21 cellular contexts compared by ENCODE assay signal in the genomic region with DNA sequence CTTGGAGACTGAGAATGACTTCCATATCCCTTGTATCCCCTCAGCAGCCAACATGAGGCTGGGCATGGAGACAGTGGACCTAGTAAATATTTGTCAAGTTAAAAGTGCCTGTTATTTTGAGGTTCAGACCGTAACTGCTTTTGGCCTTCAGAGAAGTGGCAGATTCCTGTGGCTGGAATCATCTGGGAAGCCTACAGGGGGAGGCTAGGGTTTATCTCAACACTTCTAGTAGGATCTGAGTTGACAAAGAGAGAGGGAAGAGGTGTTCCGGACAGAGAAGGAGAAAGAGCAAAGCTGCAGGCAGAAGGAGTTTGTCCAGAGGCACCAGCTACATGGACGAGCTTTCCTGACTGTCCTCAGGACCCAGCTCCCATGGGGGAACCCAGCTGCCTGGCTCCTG. TPM values are rescaled to one million over a fixed set of nuclear protein-coding genes. Genes with fewer than 3 reads are reported as not detected.
DNase-seq lines count a peak whose midpoint lies in the region; ATAC-seq and TF ChIP-seq lines count a peak whose summit lies in the region.
"Had no signal": no experiment of that assay in that cellular context is flagged by ENCODE, and none has a peak within 500 bp of the region (broad histone marks: within the 10 kb centered on the region; RNA-seq: fewer than 3 reads in every experiment).

No MANE protein-coding gene starts in this region.

- TF ChIP-seq CTCF in AG10803 (conservative IDR thresholded peaks at IDR 0.05; ENCODE audit: low read length) (no peak), ascending aorta (IDR thresholded peaks at IDR 0.05) (no peak), lower lobe of right lung (IDR thresholded peaks at IDR 0.05) (no peak), suprapubic skin (IDR thresholded peaks at IDR 0.05) (no peak)

- intact Hi-C loops in ascending aorta (cut with DNase I): no loop called here
- intact Hi-C loops in lower lobe of right lung (cut with DNase I): no loop called here

- H3K4me1 ChIP-seq in ascending aorta (peaks cover 12 to 24% of the 10 kb centered on the region in 2 donors), lower lobe of right lung (peaks cover 5% of the 10 kb centered on the region), suprapubic skin (peaks cover 24% of the 10 kb centered on the region)

- DNase-seq in AG10803 (ENCODE audit: low read depth): peak; percentile 38
- no peak for DNase-seq in ascending aorta (ENCODE audit: low spot score in 2 of 2)
- DNase-seq in lower lobe of right lung: no peak
- no peak for DNase-seq in suprapubic skin (ENCODE audit: low spot score in 2 of 2)
- DNase-seq in activated T-cell treated with anti-CD3 and anti-CD28 coated beads for 4 hours: no peak
- DNase-seq: DND-41; GDM1; H7; NCI-H1105; NCI-H1694 treated with DMSO at 0.1 percent for 48 hours; NCI-H226; NCI-H69; NK-92 treated with Interleukin-12 subunit alpha and Interleukin-12 subunit beta, amount 100 ng/mL, for 24 hours; RPMI8226; SIG-M5 had no signal

- H3K27me3 ChIP-seq in ascending aorta (no peaks in the 10 kb centered on the region), lower lobe of right lung (ENCODE audit: low read depth) (no peaks in the 10 kb centered on the region), suprapubic skin (no peaks in the 10 kb centered on the region)

- TF ChIP-seq POLR2A in suprapubic skin (IDR thresholded peaks at IDR 0.05): no peak

- H3K27ac ChIP-seq in ascending aorta: peak overlapping the region; percentile 94 to 96
- H3K27ac ChIP-seq in lower lobe of right lung: peak overlapping the region; percentile 53
- peak overlapping the region; percentile 71 for H3K27ac ChIP-seq in suprapubic skin
- H3K27ac ChIP-seq: C4-2B had no signal

- WGBS in suprapubic skin: 75% methylated on average over 3 of the region's 3 CpGs

- TF ChIP-seq EP300 in suprapubic skin (IDR thresholded peaks at IDR 0.05): no peak

- no peaks in the 10 kb centered on the region for H3K36me3 ChIP-seq in ascending aorta
- no peaks in the 10 kb centered on the region for H3K36me3 ChIP-seq in lower lobe of right lung
- no peaks in the 10 kb centered on the region for H3K36me3 ChIP-seq in suprapubic skin

- ATAC-seq in lower lobe of right lung: peak in 1 of 2 donors; percentile 10
- no peak for ATAC-seq in HG02870 (IDR thresholded peaks at IDR 0.05; ENCODE audit: unreplicated experiment)
- no peak for ATAC-seq in HG03342 (IDR thresholded peaks at IDR 0.05; ENCODE audit: unreplicated experiment)
- ATAC-seq in HG03520 (IDR thresholded peaks at IDR 0.05; ENCODE audit: unreplicated experiment): no peak

- H3K9me3 ChIP-seq in ascending aorta: peaks cover 0 to 4% of the 10 kb centered on the region in 2 donors
- no peaks in the 10 kb centered on the region for H3K9me3 ChIP-seq in lower lobe of right lung
- no peaks in the 10 kb centered on the region for H3K9me3 ChIP-seq in suprapubic skin

- H3K4me3 ChIP-seq in AG10803 (ENCODE audit: low read length): no peak overlapping the region
- H3K4me3 ChIP-seq in ascending aorta: no peak overlapping the region
- H3K4me3 ChIP-seq in lower lobe of right lung: no peak overlapping the region
- no peak overlapping the region for H3K4me3 ChIP-seq in suprapubic skin

RNA-seq across cellular contexts. Expression of a gene that starts 27.0 kb away (rescaled TPM):
- total RNA-seq in ascending aorta (not detected), lower lobe of right lung (not detected), suprapubic skin (under 1 TPM in 1 of 4 donors, not detected in 3; 0.31 TPM)
- total RNA-seq: H7, HT1080, LHCN-M2 had no signal
